ENCODE assay signal across 1 cellular context in the genomic region with DNA sequence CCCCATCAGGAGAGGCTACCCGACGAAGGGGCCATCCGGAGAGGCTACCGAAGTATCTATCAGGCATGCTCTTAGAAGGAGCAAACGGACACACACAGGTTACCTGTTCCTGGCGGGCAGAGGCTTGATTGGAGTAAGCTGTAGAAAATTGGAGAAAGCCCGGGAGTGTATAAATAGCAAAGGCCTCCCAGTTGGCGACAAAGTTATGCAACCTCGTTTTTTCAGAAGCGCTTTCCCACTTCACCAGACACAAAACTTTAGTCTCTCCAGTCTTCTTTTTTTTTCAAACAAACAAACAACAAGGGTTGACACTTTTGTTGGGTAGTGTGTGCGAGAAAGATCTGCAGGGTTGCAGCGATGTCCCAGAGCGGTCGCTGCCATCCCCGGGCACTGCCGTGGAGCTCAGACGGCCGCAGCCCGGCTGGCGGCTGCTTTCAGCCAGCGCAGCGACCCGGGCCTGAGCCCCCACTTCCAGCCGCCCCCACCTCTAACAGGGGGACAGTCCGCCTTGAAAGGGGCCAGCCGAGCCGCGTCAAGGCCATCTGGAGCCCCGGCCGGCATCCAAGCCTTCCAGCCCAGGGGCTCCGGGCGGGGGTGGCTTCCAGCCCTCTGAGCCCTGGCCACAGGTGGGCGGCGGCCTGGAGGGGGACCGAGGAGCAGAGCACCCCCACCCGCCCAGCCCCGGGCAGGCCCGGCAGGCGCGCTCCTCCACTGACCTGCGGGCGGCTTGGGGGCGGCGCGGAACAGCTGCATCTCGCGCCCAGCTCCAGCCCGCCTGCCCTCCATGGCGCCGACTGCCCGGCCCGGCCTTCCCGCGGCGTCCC.
TF ChIP-seq lines count a peak whose summit lies in the region.

No MANE protein-coding gene starts in this region.

TF ChIP-seq in GM12878, 131 proteins besides CTCF, POLR2A, EP300 and RAD21:
- TF ChIP-seq MEF2B (IDR thresholded peaks at IDR 0.05; ENCODE audit: partially characterized antibody, poor library complexity, severe bottlenecking) (no peak), TARDBP (IDR thresholded peaks at IDR 0.05; ENCODE audit: borderline replicate concordance) (peak; percentile 31; the same call in 1 of the 2 replicates), EGR1 (IDR thresholded peaks at IDR 0.05; ENCODE audit: borderline replicate concordance in 1 of 2, low read depth in 2 of 2, low read length in 2 of 2) (peak in 1 of 2 experiments; percentile 41; a peak in 1 of 3 replicates), TCF7 (IDR thresholded peaks at IDR 0.05; ENCODE audit: borderline replicate concordance) (no peak), IKZF1 (conservative IDR thresholded peaks at IDR 0.05) (no peak)
